ENCODE assay signal across 8 cellular contexts in the genomic region with DNA sequence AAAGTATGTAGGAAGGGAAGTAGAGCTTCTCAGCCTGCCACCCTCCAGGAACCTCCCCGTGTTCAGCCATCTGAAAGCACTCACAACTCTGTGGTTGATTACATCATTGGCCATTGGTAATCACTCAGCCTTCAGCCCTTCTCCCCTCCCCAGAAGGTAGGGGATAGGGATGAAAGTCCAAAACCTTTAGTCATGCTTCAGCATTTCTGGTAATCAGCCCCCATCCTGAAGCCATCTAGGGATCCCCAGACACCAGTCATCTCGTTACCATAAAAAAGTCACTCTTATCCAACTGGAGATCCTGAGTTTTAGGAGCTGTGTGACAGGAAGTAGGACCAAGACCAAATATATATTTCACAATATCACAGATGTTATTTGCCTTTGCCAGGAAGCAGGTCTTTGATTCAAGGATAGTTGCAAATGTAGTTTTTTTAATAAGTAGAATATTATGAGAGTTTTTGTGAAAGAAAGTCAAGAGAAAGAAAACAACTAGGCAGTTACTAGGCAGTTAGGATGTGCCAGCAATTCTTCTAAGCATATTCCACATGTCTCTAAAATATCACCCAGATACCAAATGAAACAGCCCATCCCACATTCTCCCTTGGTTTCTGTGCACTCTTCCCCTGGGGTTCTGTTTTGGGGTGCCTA.
DNase-seq lines count a peak whose midpoint lies in the region; ATAC-seq and TF ChIP-seq lines count a peak whose summit lies in the region.

No MANE protein-coding gene starts in this region.

- H3K36me3 ChIP-seq in fibroblast of lung (ENCODE audit: control insufficient read depth, insufficient read depth, low read length), result no peaks in the 10 kb centered on the region

- no peak overlapping the region for H3K4me2 ChIP-seq in fibroblast of lung (ENCODE audit: extremely low read depth, insufficient read depth, low read length)

- H3K4me3 ChIP-seq in fibroblast of lung (replicated peaks in 1 of 4; ENCODE audit: control extremely low read depth in 1 of 4, insufficient read depth in 1 of 4, low read depth in 3 of 4, low read length in 4 of 4), result no peak overlapping the region

- H3K9ac ChIP-seq in fibroblast of lung (ENCODE audit: insufficient read depth, low read length), result no peak overlapping the region

- no peaks in the 10 kb centered on the region for H4K20me1 ChIP-seq in fibroblast of lung (ENCODE audit: control insufficient read depth, extremely low read depth, insufficient read depth, low read length)

- no peaks in the 10 kb centered on the region for H3K4me1 Mint-ChIP-seq in natural killer cell

- in situ Hi-C loops in ACHN (cut with HindIII; ENCODE audit: low pct_ligation_motif_present, low pct_unique_long_range_greater_than_20kb, low sequenced_read_pairs), result no loop called here

- DNase-seq in ACHN (peak; percentile 94), NOMO-1 treated with dmso at 0.1 percent for 144 hours (lab: John Stamatoyannopoulos, UW; ENCODE audit: unreplicated experiment) (peak; percentile 62), fibroblast of lung (ENCODE audit: low read depth in 2 of 2) (peak; percentile 58 to 97), NCI-H2029 treated with DMSO at 0.1 percent for 48 hours (lab: John Stamatoyannopoulos, UW) (no peak), natural killer cell (no peak), iPS-NIHi11 (ENCODE audit: low spot score) (no peak)

- H3K36me3 Mint-ChIP-seq in natural killer cell, result no peaks in the 10 kb centered on the region

- no peak overlapping the region for H3K27ac Mint-ChIP-seq in natural killer cell

- no peak overlapping the region for H2AFZ ChIP-seq in fibroblast of lung (ENCODE audit: low read length)

- H3K27me3 ChIP-seq in fibroblast of lung (ENCODE audit: control insufficient read depth, insufficient read depth, low read length), result no peaks in the 10 kb centered on the region

- TF ChIP-seq CTCF in fibroblast of lung (conservative IDR thresholded peaks at IDR 0.05 in 1 of 2, IDR thresholded peaks at IDR 0.05 in 1 of 2; ENCODE audit: low read depth in 1 of 2, low read length in 2 of 2) (no peak), natural killer cell (IDR thresholded peaks at IDR 0.05) (no peak)

- no peak overlapping the region for H3K4me3 Mint-ChIP-seq in natural killer cell

- ATAC-seq in GM21825 (IDR thresholded peaks at IDR 0.05; ENCODE audit: unreplicated experiment), result peak; percentile 70
- ATAC-seq in natural killer cell, result no peak
- no peak for ATAC-seq in GM19452 (IDR thresholded peaks at IDR 0.05; ENCODE audit: unreplicated experiment)

- peaks cover 0 to 2% of the 10 kb centered on the region in 2 donors for H3K27me3 Mint-ChIP-seq in natural killer cell (ENCODE audit: low read depth in 2 of 2)

- H3K79me2 ChIP-seq in fibroblast of lung (ENCODE audit: control insufficient read depth, insufficient read depth, low read length), result no peaks in the 10 kb centered on the region

- peaks cover under 1 to 4% of the 10 kb centered on the region in 2 donors for H3K9me3 Mint-ChIP-seq in natural killer cell

- intact Hi-C loops in natural killer cell (cut with micrococcal nuclease), result no loop called here

- no peaks in the 10 kb centered on the region for H3K4me1 ChIP-seq in fibroblast of lung (ENCODE audit: control insufficient read depth, extremely low read depth, insufficient read depth, low read length)

- no peaks in the 10 kb centered on the region for H3K9me3 ChIP-seq in fibroblast of lung (ENCODE audit: control insufficient read depth, insufficient read depth, low read depth, low read length)

- H3K27ac ChIP-seq in fibroblast of lung (ENCODE audit: insufficient read depth, low read length), result peak overlapping the region; percentile 23

Comparison
In these comparisons a context has a peak if more than half of its experiments do, and no peak if none do; other contexts are left out.
1. DNase-seq: peak in ACHN (single experiment), NOMO-1 treated with dmso at 0.1 percent for 144 hours (single experiment) and fibroblast of lung (2 of 2); none in NCI-H2029 treated with DMSO at 0.1 percent for 48 hours (single experiment), natural killer cell (single experiment) and iPS-NIHi11 (single experiment).